In the genomic region with DNA sequence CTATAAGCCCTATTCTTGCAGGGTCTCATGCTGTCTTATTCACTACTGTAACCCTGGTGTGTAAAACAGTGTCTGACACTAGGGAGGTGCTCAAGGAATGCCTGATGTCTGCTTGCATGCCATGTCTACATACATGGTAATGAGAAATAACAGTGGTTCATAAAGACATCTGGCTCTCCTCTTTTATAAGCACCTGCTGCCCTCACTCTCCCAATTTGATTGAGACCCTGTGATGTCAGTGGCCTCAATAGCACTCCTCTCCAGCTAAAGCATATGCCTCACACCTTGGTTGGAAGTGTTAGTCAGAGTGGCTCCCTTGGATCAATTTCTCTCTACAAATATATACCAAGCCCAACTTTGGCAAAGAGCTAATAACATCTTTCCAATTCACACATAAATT, we compare ENCODE assay signal across 1 cellular context.
TF ChIP-seq lines count a peak whose summit lies in the region.

No MANE protein-coding gene starts in this region.

TF ChIP-seq in GM12878, 131 proteins besides CTCF, POLR2A, EP300 and RAD21 (continued from another document):
- TF ChIP-seq, protein P1, sequence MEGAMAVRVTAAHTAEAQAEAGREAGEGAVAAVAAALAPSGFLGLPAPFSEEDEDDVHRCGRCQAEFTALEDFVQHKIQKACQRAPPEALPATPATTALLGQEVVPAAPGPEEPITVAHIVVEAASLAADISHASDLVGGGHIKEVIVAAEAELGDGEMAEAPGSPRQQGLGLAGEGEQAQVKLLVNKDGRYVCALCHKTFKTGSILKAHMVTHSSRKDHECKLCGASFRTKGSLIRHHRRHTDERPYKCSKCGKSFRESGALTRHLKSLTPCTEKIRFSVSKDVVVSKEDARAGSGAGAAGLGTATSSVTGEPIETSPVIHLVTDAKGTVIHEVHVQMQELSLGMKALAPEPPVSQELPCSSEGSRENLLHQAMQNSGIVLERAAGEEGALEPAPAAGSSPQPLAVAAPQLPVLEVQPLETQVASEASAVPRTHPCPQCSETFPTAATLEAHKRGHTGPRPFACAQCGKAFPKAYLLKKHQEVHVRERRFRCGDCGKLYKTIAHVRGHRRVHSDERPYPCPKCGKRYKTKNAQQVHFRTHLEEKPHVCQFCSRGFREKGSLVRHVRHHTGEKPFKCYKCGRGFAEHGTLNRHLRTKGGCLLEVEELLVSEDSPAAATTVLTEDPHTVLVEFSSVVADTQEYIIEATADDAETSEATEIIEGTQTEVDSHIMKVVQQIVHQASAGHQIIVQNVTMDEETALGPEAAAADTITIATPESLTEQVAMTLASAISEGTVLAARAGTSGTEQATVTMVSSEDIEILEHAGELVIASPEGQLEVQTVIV (IDR thresholded peaks at IDR 0.05; ENCODE audit: borderline replicate concordance, partially characterized antibody), result no peak
- TF ChIP-seq RBBP5 (conservative IDR thresholded peaks at IDR 0.05) (no peak), WRNIP1 (IDR thresholded peaks at IDR 0.05; ENCODE audit: borderline replicate concordance, low read depth, low read length) (no peak), DPF2 (IDR thresholded peaks at IDR 0.05) (no peak), EZH2 (IDR thresholded peaks at IDR 0.05; ENCODE audit: borderline replicate concordance, control insufficient read depth, low read depth, low read length) (no peak), SRF (IDR thresholded peaks at IDR 0.05; ENCODE audit: low read depth in 2 of 2, low read length in 2 of 2) (no peak)
- TF ChIP-seq, protein P2, sequence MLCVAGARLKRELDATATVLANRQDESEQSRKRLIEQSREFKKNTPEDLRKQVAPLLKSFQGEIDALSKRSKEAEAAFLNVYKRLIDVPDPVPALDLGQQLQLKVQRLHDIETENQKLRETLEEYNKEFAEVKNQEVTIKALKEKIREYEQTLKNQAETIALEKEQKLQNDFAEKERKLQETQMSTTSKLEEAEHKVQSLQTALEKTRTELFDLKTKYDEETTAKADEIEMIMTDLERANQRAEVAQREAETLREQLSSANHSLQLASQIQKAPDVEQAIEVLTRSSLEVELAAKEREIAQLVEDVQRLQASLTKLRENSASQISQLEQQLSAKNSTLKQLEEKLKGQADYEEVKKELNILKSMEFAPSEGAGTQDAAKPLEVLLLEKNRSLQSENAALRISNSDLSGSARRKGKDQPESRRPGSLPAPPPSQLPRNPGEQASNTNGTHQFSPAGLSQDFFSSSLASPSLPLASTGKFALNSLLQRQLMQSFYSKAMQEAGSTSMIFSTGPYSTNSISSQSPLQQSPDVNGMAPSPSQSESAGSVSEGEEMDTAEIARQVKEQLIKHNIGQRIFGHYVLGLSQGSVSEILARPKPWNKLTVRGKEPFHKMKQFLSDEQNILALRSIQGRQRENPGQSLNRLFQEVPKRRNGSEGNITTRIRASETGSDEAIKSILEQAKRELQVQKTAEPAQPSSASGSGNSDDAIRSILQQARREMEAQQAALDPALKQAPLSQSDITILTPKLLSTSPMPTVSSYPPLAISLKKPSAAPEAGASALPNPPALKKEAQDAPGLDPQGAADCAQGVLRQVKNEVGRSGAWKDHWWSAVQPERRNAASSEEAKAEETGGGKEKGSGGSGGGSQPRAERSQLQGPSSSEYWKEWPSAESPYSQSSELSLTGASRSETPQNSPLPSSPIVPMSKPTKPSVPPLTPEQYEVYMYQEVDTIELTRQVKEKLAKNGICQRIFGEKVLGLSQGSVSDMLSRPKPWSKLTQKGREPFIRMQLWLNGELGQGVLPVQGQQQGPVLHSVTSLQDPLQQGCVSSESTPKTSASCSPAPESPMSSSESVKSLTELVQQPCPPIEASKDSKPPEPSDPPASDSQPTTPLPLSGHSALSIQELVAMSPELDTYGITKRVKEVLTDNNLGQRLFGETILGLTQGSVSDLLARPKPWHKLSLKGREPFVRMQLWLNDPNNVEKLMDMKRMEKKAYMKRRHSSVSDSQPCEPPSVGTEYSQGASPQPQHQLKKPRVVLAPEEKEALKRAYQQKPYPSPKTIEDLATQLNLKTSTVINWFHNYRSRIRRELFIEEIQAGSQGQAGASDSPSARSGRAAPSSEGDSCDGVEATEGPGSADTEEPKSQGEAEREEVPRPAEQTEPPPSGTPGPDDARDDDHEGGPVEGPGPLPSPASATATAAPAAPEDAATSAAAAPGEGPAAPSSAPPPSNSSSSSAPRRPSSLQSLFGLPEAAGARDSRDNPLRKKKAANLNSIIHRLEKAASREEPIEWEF (IDR thresholded peaks at IDR 0.05; ENCODE audit: insufficient replicate concordance, low read depth, low read length), result no peak
